23 cellular contexts compared by ENCODE assay signal in the genomic region with DNA sequence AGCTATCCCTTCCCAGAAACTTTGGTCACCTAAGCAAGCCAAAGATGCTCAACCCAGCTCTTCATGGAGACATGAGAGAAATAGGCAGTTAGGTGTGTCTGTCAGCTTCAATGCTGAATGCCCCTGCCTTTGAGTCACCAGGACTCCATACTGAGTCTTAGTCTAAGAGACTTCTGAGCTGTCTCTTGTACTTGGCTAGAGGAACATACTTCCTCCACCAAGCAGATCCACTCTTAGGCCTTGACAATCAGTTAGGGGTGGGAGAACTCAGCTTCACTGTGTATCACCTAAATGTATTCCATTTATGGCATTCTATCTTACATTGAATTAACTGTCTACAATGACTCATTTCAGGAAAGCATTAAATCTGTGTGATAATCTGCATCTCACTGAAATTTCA.
DNase-seq lines count a peak whose midpoint lies in the region; ATAC-seq, FAIRE-seq and TF ChIP-seq lines count a peak whose summit lies in the region.
"Had no signal": no experiment of that assay in that cellular context is flagged by ENCODE, and none has a peak within 500 bp of the region (broad histone marks: within the 10 kb centered on the region; RNA-seq: fewer than 3 reads in every experiment).

No MANE protein-coding gene starts in this region.

- H3K27me3 ChIP-seq in CD4-positive, CD25-positive, alpha-beta regulatory T cell (ENCODE audit: control insufficient read depth, insufficient read depth, low read length), result no peaks in the 10 kb centered on the region
- no peaks in the 10 kb centered on the region for H3K27me3 ChIP-seq in astrocyte (ENCODE audit: insufficient read depth, low read length)
- no peaks in the 10 kb centered on the region for H3K27me3 ChIP-seq in foreskin keratinocyte
- H3K27me3 ChIP-seq in neural progenitor cell, result no peaks in the 10 kb centered on the region
- H3K27me3 ChIP-seq: BLaER1, MG63 had no signal

- peaks cover 17% of the 10 kb centered on the region for H3K4me1 ChIP-seq in CD4-positive, CD25-positive, alpha-beta regulatory T cell (ENCODE audit: control insufficient read depth, insufficient read depth, low read length, poor library complexity, severe bottlenecking)
- peaks cover 12% of the 10 kb centered on the region for H3K4me1 ChIP-seq in astrocyte (ENCODE audit: insufficient read depth, low read length)
- H3K4me1 ChIP-seq in foreskin keratinocyte, result no peaks in the 10 kb centered on the region
- H3K4me1 ChIP-seq in neural progenitor cell, result no peaks in the 10 kb centered on the region
- H3K4me1 ChIP-seq: BLaER1 had no signal

- no peaks in the 10 kb centered on the region for H3K9me3 ChIP-seq in CD4-positive, CD25-positive, alpha-beta regulatory T cell (ENCODE audit: control insufficient read depth in 2 of 2, low read length in 2 of 2)
- H3K9me3 ChIP-seq in astrocyte (ENCODE audit: insufficient read depth, low read depth, low read length) (no peaks in the 10 kb centered on the region), neural progenitor cell (ENCODE audit: low read depth) (no peaks in the 10 kb centered on the region)
- H3K9me3 ChIP-seq: BLaER1, MG63 had no signal

- H3K79me2 ChIP-seq in astrocyte (ENCODE audit: insufficient read depth, low read length) (no peaks in the 10 kb centered on the region), neural progenitor cell (ENCODE audit: low read depth) (no peaks in the 10 kb centered on the region)

- H3K27ac ChIP-seq in CD4-positive, CD25-positive, alpha-beta regulatory T cell (ENCODE audit: insufficient read depth, low read length, poor library complexity, severe bottlenecking), result no peak overlapping the region
- H3K27ac ChIP-seq in astrocyte (ENCODE audit: low read depth, low read length) (no peak overlapping the region), foreskin keratinocyte (no peak overlapping the region), neural progenitor cell (no peak overlapping the region)
- H3K27ac ChIP-seq: BLaER1, SK-N-MC had no signal

- H3K4me3 ChIP-seq in CD4-positive, CD25-positive, alpha-beta regulatory T cell (ENCODE audit: low read depth, low read length), result no peak overlapping the region
- H3K4me3 ChIP-seq in astrocyte (ENCODE audit: insufficient read depth, low read depth, low read length) (no peak overlapping the region), neural progenitor cell (no peak overlapping the region)
- H3K4me3 ChIP-seq: BLaER1, MG63, SK-N-MC had no signal

- H3K9me3 Mint-ChIP-seq in CD4-positive, CD25-positive, alpha-beta regulatory T cell, result peaks cover 0 to 3% (median 0%) of the 10 kb centered on the region in 7 donors
- H3K9me3 Mint-ChIP-seq in astrocyte (ENCODE audit: unreplicated experiment) (no peaks in the 10 kb centered on the region), neural progenitor cell (no peaks in the 10 kb centered on the region)
- H3K9me3 Mint-ChIP-seq: CD8-positive, alpha-beta T cell had no signal

- H3K4me3 Mint-ChIP-seq in CD4-positive, CD25-positive, alpha-beta regulatory T cell, result peak overlapping the region in 1 of 4 donors; percentile 4
- H3K4me3 Mint-ChIP-seq in astrocyte (ENCODE audit: unreplicated experiment) (peak overlapping the region; percentile 68), neural progenitor cell (no peak overlapping the region)
- H3K4me3 Mint-ChIP-seq: CD8-positive, alpha-beta T cell had no signal

- H3K36me3 Mint-ChIP-seq in CD4-positive, CD25-positive, alpha-beta regulatory T cell, result no peaks in the 10 kb centered on the region
- no peaks in the 10 kb centered on the region for H3K36me3 Mint-ChIP-seq in astrocyte (ENCODE audit: low read depth, unreplicated experiment)
- no peaks in the 10 kb centered on the region for H3K36me3 Mint-ChIP-seq in neural progenitor cell
- H3K36me3 Mint-ChIP-seq: CD8-positive, alpha-beta T cell had no signal

- no peaks in the 10 kb centered on the region for H3K36me3 ChIP-seq in CD4-positive, CD25-positive, alpha-beta regulatory T cell (ENCODE audit: control insufficient read depth, insufficient read depth, low read length)
- no peaks in the 10 kb centered on the region for H3K36me3 ChIP-seq in astrocyte (ENCODE audit: insufficient read depth, low read length)
- no peaks in the 10 kb centered on the region for H3K36me3 ChIP-seq in neural progenitor cell
- H3K36me3 ChIP-seq: MG63 had no signal

- no peaks in the 10 kb centered on the region for H3K27me3 Mint-ChIP-seq in CD4-positive, CD25-positive, alpha-beta regulatory T cell
- H3K27me3 Mint-ChIP-seq in astrocyte (ENCODE audit: low read depth, unreplicated experiment) (no peaks in the 10 kb centered on the region), neural progenitor cell (ENCODE audit: insufficient read depth, low read depth) (no peaks in the 10 kb centered on the region)

- TF ChIP-seq CTCF in astrocyte (IDR thresholded peaks at IDR 0.05; ENCODE audit: insufficient read depth, low read depth, low read length), result no peak
- no peak for TF ChIP-seq CTCF in foreskin keratinocyte (conservative IDR thresholded peaks at IDR 0.05)
- TF ChIP-seq CTCF in neural progenitor cell (IDR thresholded peaks at IDR 0.05), result no peak

- H3K4me2 ChIP-seq in astrocyte (ENCODE audit: low read length) (no peak overlapping the region), neural progenitor cell (no peak overlapping the region)
- H3K4me2 ChIP-seq: BLaER1 had no signal

- H3K9ac ChIP-seq in astrocyte (ENCODE audit: low read length), result no peak overlapping the region
- no peak overlapping the region for H3K9ac ChIP-seq in neural progenitor cell
- H3K9ac ChIP-seq: BLaER1 had no signal

- ATAC-seq in CD4-positive, CD25-positive, alpha-beta regulatory T cell (ENCODE audit: low read depth in 2 of 2), result no peak
- peak; percentile 60 for ATAC-seq in foreskin keratinocyte
- no peak for ATAC-seq in HG02840 (IDR thresholded peaks at IDR 0.05; ENCODE audit: low FRiP score, unreplicated experiment)
- no peak for ATAC-seq in GM19023 (IDR thresholded peaks at IDR 0.05; ENCODE audit: unreplicated experiment)
- ATAC-seq: CD8-positive, alpha-beta T cell; HCT116 had no signal

- peak; percentile 55 for FAIRE-seq in astrocyte (lab: Jason Lieb, UNC)
- FAIRE-seq: GM18507, H1 had no signal

- H4K20me1 ChIP-seq in astrocyte (ENCODE audit: insufficient read depth, low read length) (no peaks in the 10 kb centered on the region), neural progenitor cell (ENCODE audit: low read depth) (no peaks in the 10 kb centered on the region)
- H4K20me1 ChIP-seq: BLaER1 had no signal

- peaks cover 0 to 23% (median 14%) of the 10 kb centered on the region in 4 donors for H3K4me1 Mint-ChIP-seq in CD4-positive, CD25-positive, alpha-beta regulatory T cell
- H3K4me1 Mint-ChIP-seq in astrocyte (ENCODE audit: low read depth, unreplicated experiment) (peaks cover 20% of the 10 kb centered on the region), neural progenitor cell (no peaks in the 10 kb centered on the region)

- no peaks in the 10 kb centered on the region for H3F3A ChIP-seq in neural progenitor cell (ENCODE audit: low read depth)

- no peak for DNase-seq in CD4-positive, CD25-positive, alpha-beta regulatory T cell
- DNase-seq in HT1080 (ENCODE audit: low read depth), result peak; percentile 43
- DNase-seq in astrocyte (ENCODE audit: low read depth), result peak; percentile 41
- peak; percentile 12 to 39 for DNase-seq in foreskin keratinocyte
- DNase-seq in neural progenitor cell (ENCODE audit: low spot score), result no peak
- DNase-seq: CD8-positive, alpha-beta T cell; DMS153; GDM1; Karpas-422; MG63; NCI-H1417; NCI-H1694 treated with DMSO at 0.1 percent for 48 hours; NCI-H446 treated with DMSO at 0.1 percent for 48 hours; NCI-H526 treated with DMSO at 0.1 percent for 48 hours; OCI-M1; SHP77 treated with DMSO at 0.1 percent for 48 hours had no signal

- peak overlapping the region; percentile 52 to 87 (median 78) for H3K27ac Mint-ChIP-seq in CD4-positive, CD25-positive, alpha-beta regulatory T cell
- H3K27ac Mint-ChIP-seq in astrocyte (ENCODE audit: unreplicated experiment) (no peak overlapping the region), neural progenitor cell (no peak overlapping the region)
- H3K27ac Mint-ChIP-seq: CD8-positive, alpha-beta T cell had no signal

- H2AFZ ChIP-seq in astrocyte (ENCODE audit: low read depth, low read length), result no peak overlapping the region
- no peak overlapping the region for H2AFZ ChIP-seq in neural progenitor cell (replicated peaks)

Comparison
In these comparisons a context has a peak if more than half of its experiments do, and no peak if none do; other contexts are left out.
1. DNase-seq: peak in HT1080 (single experiment), astrocyte (single experiment) and foreskin keratinocyte (2 of 2); none in CD4-positive, CD25-positive, alpha-beta regulatory T cell (0 of 3) and neural progenitor cell (single experiment).
2. H3K27ac Mint-ChIP-seq: peak in CD4-positive, CD25-positive, alpha-beta regulatory T cell (3 of 3); none in astrocyte (single experiment) and neural progenitor cell (single experiment).